In the genomic region with DNA sequence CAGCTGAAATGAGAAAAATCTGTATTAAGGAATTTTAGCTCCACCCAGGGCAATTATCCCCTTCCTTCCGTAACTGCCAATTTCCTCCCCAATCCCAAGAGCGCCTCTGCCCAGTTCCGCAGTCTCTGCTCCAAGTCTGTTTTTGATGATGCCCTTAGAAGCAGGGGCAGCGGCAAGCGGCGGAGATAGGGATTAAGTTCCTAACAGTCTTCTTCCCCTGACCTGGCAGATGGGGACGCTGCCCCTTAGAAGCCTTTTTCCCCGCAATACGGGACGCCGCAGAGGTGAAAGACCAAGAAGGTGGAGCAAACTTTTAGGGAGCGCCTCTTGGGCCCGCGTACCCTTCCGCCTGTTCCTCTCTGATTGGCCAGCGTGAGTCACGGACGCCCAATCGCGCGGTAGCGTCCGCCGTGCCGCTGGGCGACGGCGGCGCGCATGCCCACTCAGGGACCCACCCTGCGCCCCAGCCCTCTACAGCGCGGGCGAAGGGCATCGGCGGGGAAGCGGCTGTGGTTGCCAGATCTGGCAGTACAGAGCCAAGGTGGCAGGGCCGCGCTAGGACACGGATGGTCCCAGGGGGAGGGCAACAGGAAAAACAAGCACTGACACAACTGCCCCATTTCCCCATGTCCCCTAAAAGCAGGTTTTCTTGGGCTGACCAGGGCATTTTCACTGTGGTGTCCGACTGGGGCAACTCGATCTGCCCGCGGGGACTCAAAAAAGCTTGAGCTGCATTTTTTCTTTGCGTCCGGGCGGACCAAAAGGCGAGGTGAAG, we compare ENCODE assay signal across 8 cellular contexts. TPM values are rescaled to one million over a fixed set of nuclear protein-coding genes. Genes with fewer than 3 reads are reported as not detected.
DNase-seq lines count a peak whose midpoint lies in the region; ATAC-seq and TF ChIP-seq lines count a peak whose summit lies in the region.

No MANE protein-coding gene starts in this region.

- peak; percentile 34 for DNase-seq in AG09309 (ENCODE audit: low read depth)
- peak; percentile 97 for DNase-seq in NCI-H226
- peak; percentile 82 for DNase-seq in activated B cell treated with CpG ODN at 0.5 μM for 24 hours
- peak; percentile 86 for DNase-seq in central memory CD4-positive, alpha-beta T cell
- DNase-seq in iris pigment epithelial cell (ENCODE audit: low read depth): peak; percentile 92
- DNase-seq in stimulated activated CD4-positive, alpha-beta T cell treated with anti-CD3 and anti-CD28 coated beads, Interleukin-12 subunit alpha, Interleukin-12 subunit beta, amount 100 ng/mL, for 24 hours (ENCODE audit: low read depth in 2 of 2): peak; percentile 79 to 81

- H3K4me3 Mint-ChIP-seq in activated B cell treated with CpG ODN at 0.5 μM for 24 hours: peak overlapping the region; percentile 95

- H3K27me3 Mint-ChIP-seq in activated B cell treated with CpG ODN at 0.5 μM for 24 hours: no peaks in the 10 kb centered on the region

- peak overlapping the region; percentile 97 for H3K27ac Mint-ChIP-seq in activated B cell treated with CpG ODN at 0.5 μM for 24 hours

- peaks cover 28% of the 10 kb centered on the region for H3K4me1 Mint-ChIP-seq in activated B cell treated with CpG ODN at 0.5 μM for 24 hours

- peak overlapping the region; percentile 79 for H3K4me3 ChIP-seq in AG09309 (ENCODE audit: control insufficient read depth, low read depth, low read length)

- POLR2A ChIA-PET in activated B cell treated with CpG ODN at 0.5 μM for 24 hours (lab: Charles Lee): interaction anchor here (0.6 to 1.0 kb wide), 2 partner anchors 10 to 31 kb away, joined by 3 to 6 read pairs; no protein-coding TSS in a partner anchor

- ATAC-seq in GM19023 (IDR thresholded peaks at IDR 0.05; ENCODE audit: unreplicated experiment): peak; percentile 65
- ATAC-seq in HG03196 (IDR thresholded peaks at IDR 0.05; ENCODE audit: unreplicated experiment): peak; percentile 83
- ATAC-seq in activated B cell treated with CpG ODN at 0.5 μM for 24 hours (ENCODE audit: low read depth): peak; percentile 75

- H3K9me3 Mint-ChIP-seq in activated B cell treated with CpG ODN at 0.5 μM for 24 hours: no peaks in the 10 kb centered on the region

- CTCF ChIA-PET in activated B cell treated with CpG ODN at 0.5 μM for 24 hours (lab: Charles Lee): interaction anchor here (1.4 kb wide), 1 partner anchor 35 kb away, joined by 5 read pairs; no protein-coding TSS in a partner anchor

- intact Hi-C loops in activated B cell treated with CpG ODN at 0.5 μM for 24 hours (cut with micrococcal nuclease): loop anchor here (1.0 kb wide), 2 partner anchors 35 to 232 kb away; no protein-coding TSS in a partner anchor

- TF ChIP-seq CTCF in AG09309 (IDR thresholded peaks at IDR 0.05; ENCODE audit: control insufficient read depth, insufficient read depth, low read depth, low read length, missing control alignments) (no peak), activated B cell treated with CpG ODN at 0.5 μM for 24 hours (IDR thresholded peaks at IDR 0.05) (no peak)

- peaks cover 7% of the 10 kb centered on the region for H3K36me3 Mint-ChIP-seq in activated B cell treated with CpG ODN at 0.5 μM for 24 hours (ENCODE audit: low read depth)

RNA-seq across cellular contexts. Expression of gene TDRD3, which starts 0.8 kb away (rescaled TPM):
- 19.7 and 22.5 TPM in 2 replicates for total RNA-seq in activated B cell treated with CpG ODN at 0.5 μM for 24 hours

Comparison
In these comparisons a context has a peak if more than half of its experiments do, and no peak if none do; other contexts are left out.
1. Peak in every context shown above with its lines: DNase-seq, ATAC-seq and H3K4me3 ChIP-seq.
2. DNase-seq: peak in every context shown above with its lines; median percentile 97 in NCI-H226; 92 in iris pigment epithelial cell; 86 in central memory CD4-positive, alpha-beta T cell; 82 in activated B cell treated with CpG ODN at 0.5 μM for 24 hours; 80 in stimulated activated CD4-positive, alpha-beta T cell treated with anti-CD3 and anti-CD28 coated beads, Interleukin-12 subunit alpha, Interleukin-12 subunit beta, amount 100 ng/mL, for 24 hours; 34 in AG09309.